8 cellular contexts compared by ENCODE assay signal in the genomic region with DNA sequence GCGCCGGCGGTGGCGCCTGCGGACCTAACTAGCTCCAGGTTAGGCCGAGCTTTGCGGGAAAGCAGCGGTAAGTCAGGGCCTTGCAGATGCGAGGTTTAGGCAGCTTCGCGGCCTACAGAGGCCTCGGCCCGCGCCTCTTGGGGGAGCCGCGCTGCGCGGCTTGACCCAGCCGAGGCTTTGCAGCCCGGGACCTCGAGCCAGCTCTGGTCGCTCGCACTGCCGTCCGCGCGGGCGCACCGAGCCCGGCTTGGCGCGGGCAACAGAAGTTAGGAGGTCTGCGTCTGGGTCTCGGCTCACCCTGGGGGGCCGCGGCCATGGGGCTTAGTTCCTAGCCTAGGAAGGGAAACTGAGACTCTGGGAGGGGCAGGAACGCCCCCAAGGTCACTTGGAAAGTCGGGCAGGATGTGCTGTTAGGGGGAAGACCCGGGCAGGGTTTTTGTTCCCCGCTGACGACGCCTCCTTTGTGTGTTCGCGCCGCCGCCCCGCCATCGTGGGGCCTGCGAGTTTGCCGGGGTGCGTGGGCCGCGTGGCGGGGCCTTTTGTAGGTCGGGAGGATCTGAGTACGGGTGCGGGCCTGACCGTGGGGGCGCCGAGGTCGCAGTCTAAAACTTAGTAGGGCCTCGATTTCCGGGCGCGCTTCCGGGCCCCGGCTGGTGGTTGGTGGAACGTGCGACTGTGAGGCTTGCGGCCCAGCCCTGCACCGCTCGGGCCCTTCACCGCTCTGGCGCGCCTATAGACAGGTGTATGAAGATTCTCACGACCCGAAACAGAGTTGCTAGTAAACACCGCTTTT. TPM values are rescaled to one million over a fixed set of nuclear protein-coding genes. Genes with fewer than 3 reads are reported as not detected.
DNase-seq lines count a peak whose midpoint lies in the region; ATAC-seq lines count a peak whose summit lies in the region.

No MANE protein-coding gene starts in this region.

- peak overlapping the region; percentile 95 to 98 (median 95) for H3K4me3 Mint-ChIP-seq in CD4-positive, alpha-beta memory T cell
- H3K4me3 Mint-ChIP-seq in T-cell = peak overlapping the region; percentile 97 to 98 (median 98)

- CTCF ChIA-PET in CD4-positive, alpha-beta memory T cell (lab: Charles Lee; ENCODE audit: partially characterized antibody) = interaction anchor here (0.8 to 2.6 kb wide), 7 partner anchors 15 to 776 kb away, joined by 3 to 15 read pairs (median 4); partner anchors contain the start of genes CFAP99 and ZFYVE28
- CTCF ChIA-PET in T-cell (lab: Charles Lee) = interaction anchor here in 1 of 2 donors (0.7 to 1.9 kb wide), 9 partner anchors 13 to 249 kb away, joined by 3 to 7 read pairs (median 4); partner anchors contain the start of genes CFAP99, FAM193A and MXD4

- H3K4me3 ChIP-seq in CD4-positive, alpha-beta memory T cell (ENCODE audit: low read length in 2 of 2) = peak overlapping the region; percentile 67 to 84
- peak overlapping the region; percentile 95 for H3K4me3 ChIP-seq in iPS-20b (ENCODE audit: low read length)

- POLR2A ChIA-PET in CD4-positive, alpha-beta memory T cell (lab: Charles Lee; ENCODE audit: partially characterized antibody) = interaction anchor here (0.7 to 5.6 kb wide), 29 partner anchors 8 to 599 kb away, joined by 3 to 92 read pairs (median 6); partner anchors contain the start of genes CFAP99, FAM193A, HAUS3 and MXD4
- POLR2A ChIA-PET in T-cell (lab: Charles Lee) = interaction anchor here (0.6 to 1.7 kb wide), 13 partner anchors 10 to 207 kb away, joined by 3 to 15 read pairs (median 4); partner anchors contain the start of genes FAM193A (in 2 of the 2), CFAP99 (in 1 of the 2) and MXD4 (in 1 of the 2)

- peaks cover 16% of the 10 kb centered on the region for H3K36me3 ChIP-seq in CD4-positive, alpha-beta memory T cell (ENCODE audit: insufficient read depth, low read length)
- peaks cover 28% of the 10 kb centered on the region for H3K36me3 ChIP-seq in iPS-20b (ENCODE audit: insufficient read depth, low read depth, low read length)

- intact Hi-C loops in CD4-positive, alpha-beta memory T cell (cut with micrococcal nuclease) = loop anchor here (1.0 to 5.0 kb wide), 6 partner anchors 16 to 493 kb away; partner anchors contain the start of genes FAM193A, GRK4, HAUS3 and MXD4

- no peaks in the 10 kb centered on the region for H3K9me3 Mint-ChIP-seq in CD4-positive, alpha-beta memory T cell
- H3K9me3 Mint-ChIP-seq in T-cell = no peaks in the 10 kb centered on the region

- peak overlapping the region; percentile 96 to 99 (median 98) for H3K27ac Mint-ChIP-seq in CD4-positive, alpha-beta memory T cell
- peak overlapping the region; percentile 97 to 98 for H3K27ac Mint-ChIP-seq in T-cell

- DNase-seq in CD4-positive, alpha-beta memory T cell = peak; percentile 76 to 84 (median 79)
- peak; percentile 48 to 82 (median 72) for DNase-seq in T-cell
- DNase-seq in stimulated activated CD4-positive, alpha-beta T cell treated with anti-CD3 and anti-CD28 coated beads, Interleukin-15, amount 100 ng/mL, for 1 hour (ENCODE audit: low read depth in 1 of 2, low spot score in 1 of 2) = peak; percentile 46 to 52
- no peak for DNase-seq in islet precursor cell

- no peaks in the 10 kb centered on the region for H3K27me3 ChIP-seq in CD4-positive, alpha-beta memory T cell (ENCODE audit: insufficient read depth, low read length)
- no peaks in the 10 kb centered on the region for H3K27me3 ChIP-seq in iPS-20b (ENCODE audit: insufficient read depth, low read length)

- ATAC-seq in GM19324 (IDR thresholded peaks at IDR 0.05; ENCODE audit: low FRiP score, unreplicated experiment) (peak; percentile 46), HG03439 (IDR thresholded peaks at IDR 0.05; ENCODE audit: unreplicated experiment) (peak; percentile 45), T-cell (replicated peaks in 1 of 4) (peak; percentile 55 to 64 (median 60))

- H3K27ac ChIP-seq in CD4-positive, alpha-beta memory T cell (ENCODE audit: low read depth, low read length) = peak overlapping the region; percentile 98
- H3K27ac ChIP-seq in angular gyrus (ENCODE audit: low read depth, low read length) (peak overlapping the region; percentile 66), iPS-20b (ENCODE audit: low read length) (peak overlapping the region; percentile 76)

- peaks cover 60% of the 10 kb centered on the region for H3K4me1 ChIP-seq in CD4-positive, alpha-beta memory T cell (ENCODE audit: insufficient read depth, low read length)
- H3K4me1 ChIP-seq in iPS-20b (ENCODE audit: insufficient read depth, low read length) = peaks cover 3% of the 10 kb centered on the region

- no peaks in the 10 kb centered on the region for H3K9me3 ChIP-seq in CD4-positive, alpha-beta memory T cell (ENCODE audit: control insufficient read depth in 1 of 2, low read length in 2 of 2)
- H3K9me3 ChIP-seq in iPS-20b (ENCODE audit: insufficient read depth, low read depth, low read length) = no peaks in the 10 kb centered on the region

- H3K9ac ChIP-seq in iPS-20b (ENCODE audit: low read depth, low read length) = peak overlapping the region; percentile 96

- peaks cover 28 to 66% (median 44%) of the 10 kb centered on the region in 4 donors for H3K4me1 Mint-ChIP-seq in CD4-positive, alpha-beta memory T cell
- H3K4me1 Mint-ChIP-seq in T-cell = peaks cover 48 to 62% (median 52%) of the 10 kb centered on the region in 3 donors

- peaks cover 23 to 41% of the 10 kb centered on the region in 2 donors for H3K36me3 Mint-ChIP-seq in CD4-positive, alpha-beta memory T cell
- peaks cover 11% of the 10 kb centered on the region for H3K36me3 Mint-ChIP-seq in T-cell

- H3K27me3 Mint-ChIP-seq in CD4-positive, alpha-beta memory T cell = no peaks in the 10 kb centered on the region
- H3K27me3 Mint-ChIP-seq in T-cell = no peaks in the 10 kb centered on the region

RNA-seq across cellular contexts. Expression of gene RNF4, which starts 0.5 kb away (rescaled TPM):
- 100 to 1,000 TPM in 1 of 2 experiments, 10 to 100 TPM in 1; 94.0 to 104 TPM for total RNA-seq in CD4-positive, alpha-beta memory T cell
- 100 to 1,000 TPM in 1 of 2 donors, 10 to 100 TPM in 1; 68.0 to 105 TPM for polyA plus RNA-seq in CD4-positive, alpha-beta memory T cell
- 100 to 1,000 TPM in 4 of 5 donors, 10 to 100 TPM in 1; 89.2 to 107 (median 104) TPM for total RNA-seq in T-cell

RNA-seq across cellular contexts. Expression of gene CFAP99, which starts 50.6 kb away (rescaled TPM):
- total RNA-seq in CD4-positive, alpha-beta memory T cell = under 1 TPM; 0.12 to 0.19 TPM
- not detected for polyA plus RNA-seq in CD4-positive, alpha-beta memory T cell
- total RNA-seq in T-cell = under 1 TPM in 3 of 5 donors, not detected in 2; 0.09 to 0.20 (median 0.13) TPM

RNA-seq across cellular contexts. Expression of gene ZFYVE28, which starts 50.9 kb away (rescaled TPM):
- 10 to 100 TPM; 31.4 to 31.8 TPM for total RNA-seq in CD4-positive, alpha-beta memory T cell
- polyA plus RNA-seq in CD4-positive, alpha-beta memory T cell = 10 to 100 TPM; 13.1 to 16.2 TPM
- 10 to 100 TPM; 33.4 to 56.2 (median 45.4) TPM for total RNA-seq in T-cell
